Comparison of ENCODE assay signal across 9 cellular contexts in genomic region chr2:211033765-211034164, GRCh38.
DNase-seq lines count a peak whose midpoint lies in the region; ATAC-seq and TF ChIP-seq lines count a peak whose summit lies in the region.
"Had no signal": no experiment of that assay in that cellular context is flagged by ENCODE, and none has a peak within 500 bp of the region (broad histone marks: within the 10 kb centered on the region; RNA-seq: fewer than 3 reads in every experiment).

No MANE protein-coding gene starts in this region.

- H3K4me3 ChIP-seq in mesenchymal stem cell (ENCODE audit: insufficient read depth in 1 of 2, low read depth in 1 of 2, low read length in 2 of 2) = no peak overlapping the region
- H3K4me3 ChIP-seq: coronary artery had no signal

- no peak overlapping the region for H3K23ac ChIP-seq in mesenchymal stem cell (ENCODE audit: low read length in 2 of 2)

- H2BK12ac ChIP-seq in mesenchymal stem cell (ENCODE audit: low read length in 2 of 2) = no peak overlapping the region

- H3K4me1 Mint-ChIP-seq in mesothelial cell of epicardium = no peaks in the 10 kb centered on the region
- H3K4me1 Mint-ChIP-seq in activated T-cell treated with anti-CD3 and anti-CD28 coated beads, Interleukin-2, amount 50 U/mL, for 4 hours (ENCODE audit: low read depth) = no peaks in the 10 kb centered on the region

- no peak overlapping the region for H2AK5ac ChIP-seq in mesenchymal stem cell (ENCODE audit: low read length, severe bottlenecking)

- no peak overlapping the region for H3K4me2 ChIP-seq in mesenchymal stem cell (ENCODE audit: low read length, poor library complexity, severe bottlenecking)

- H3K14ac ChIP-seq in mesenchymal stem cell (ENCODE audit: low read length in 2 of 2) = no peak overlapping the region

- DNase-seq in DMS53 treated with DMSO at 0.1 percent for 48 hours (lab: John Stamatoyannopoulos, UW; ENCODE audit: unreplicated experiment) (peak; percentile 11), LHCN-M2 (ENCODE audit: low read depth) (peak; percentile 2), amniotic epithelial cell (ENCODE audit: low read depth) (peak; percentile 9), mesenchymal stem cell (peak; percentile 26), T-helper 1 cell (no peak), germinal center (ENCODE audit: low spot score) (no peak), mesothelial cell of epicardium (ENCODE audit: low spot score in 2 of 2, unreplicated experiment in 2 of 2) (no peak)
- DNase-seq in activated T-cell treated with anti-CD3 and anti-CD28 coated beads, Interleukin-2, amount 50 U/mL, for 4 hours = no peak

- TF ChIP-seq CTCF in mesothelial cell of epicardium (IDR thresholded peaks at IDR 0.05; ENCODE audit: unreplicated experiment) = no peak

- H3K9ac ChIP-seq in mesenchymal stem cell (ENCODE audit: low read length) = no peak overlapping the region

- H3K9me3 ChIP-seq in mesenchymal stem cell (ENCODE audit: control insufficient read depth, low read length) = no peaks in the 10 kb centered on the region

- H2AFZ ChIP-seq in mesenchymal stem cell (ENCODE audit: low read depth, low read length) = no peak overlapping the region

- H3K27me3 Mint-ChIP-seq in mesothelial cell of epicardium (ENCODE audit: low read depth) = no peaks in the 10 kb centered on the region
- H3K27me3 Mint-ChIP-seq in activated T-cell treated with anti-CD3 and anti-CD28 coated beads, Interleukin-2, amount 50 U/mL, for 4 hours (ENCODE audit: low read depth) = no peaks in the 10 kb centered on the region

- ATAC-seq in activated T-cell treated with anti-CD3 and anti-CD28 coated beads, Interleukin-2, amount 50 U/mL, for 4 hours = no peak

- no peaks in the 10 kb centered on the region for H3K79me1 ChIP-seq in mesenchymal stem cell (replicated peaks; ENCODE audit: low read length, poor library complexity, severe bottlenecking)

- no peak overlapping the region for H4K8ac ChIP-seq in mesenchymal stem cell (ENCODE audit: low read length)

- H3K18ac ChIP-seq in mesenchymal stem cell (ENCODE audit: low read depth in 1 of 2, low read length in 2 of 2) = no peak overlapping the region

- no peak overlapping the region for H2BK120ac ChIP-seq in mesenchymal stem cell (ENCODE audit: low read depth, low read length)

- no peak overlapping the region for H3K27ac Mint-ChIP-seq in mesothelial cell of epicardium

- no peak overlapping the region for H3K27ac ChIP-seq in mesenchymal stem cell (ENCODE audit: low read length, poor library complexity, severe bottlenecking)
- H3K27ac ChIP-seq: coronary artery had no signal

- no peaks in the 10 kb centered on the region for H3K27me3 ChIP-seq in mesenchymal stem cell (ENCODE audit: control insufficient read depth in 1 of 2, insufficient read depth in 1 of 2, low read length in 2 of 2)

- no peak overlapping the region for H3K4me3 Mint-ChIP-seq in mesothelial cell of epicardium
- no peak overlapping the region for H3K4me3 Mint-ChIP-seq in activated T-cell treated with anti-CD3 and anti-CD28 coated beads, Interleukin-2, amount 50 U/mL, for 4 hours

- H3K36me3 ChIP-seq in mesenchymal stem cell (ENCODE audit: control insufficient read depth in 1 of 2, insufficient read depth in 2 of 2, low read depth in 1 of 2, low read length in 2 of 2) = no peaks in the 10 kb centered on the region

- no peak overlapping the region for H2BK15ac ChIP-seq in mesenchymal stem cell (ENCODE audit: low read depth, poor library complexity, severe bottlenecking)

- H4K91ac ChIP-seq in mesenchymal stem cell (ENCODE audit: low read length) = no peak overlapping the region

- no peak overlapping the region for H2BK5ac ChIP-seq in mesenchymal stem cell (ENCODE audit: low read depth, low read length, poor library complexity, severe bottlenecking)

- WGBS in mesenchymal stem cell = 84% methylated on average over 2 of the region's 2 CpGs

- H3K4me1 ChIP-seq in mesenchymal stem cell (ENCODE audit: control insufficient read depth, insufficient read depth, low read depth, low read length) = no peaks in the 10 kb centered on the region

- H3K9me3 Mint-ChIP-seq in mesothelial cell of epicardium = peaks cover 4% of the 10 kb centered on the region
- H3K9me3 Mint-ChIP-seq in activated T-cell treated with anti-CD3 and anti-CD28 coated beads, Interleukin-2, amount 50 U/mL, for 4 hours = no peaks in the 10 kb centered on the region

- H3K4ac ChIP-seq in mesenchymal stem cell (ENCODE audit: low read depth in 1 of 2, low read length in 2 of 2) = no peak overlapping the region

- no peaks in the 10 kb centered on the region for H3K36me3 Mint-ChIP-seq in mesothelial cell of epicardium
- no peaks in the 10 kb centered on the region for H3K36me3 Mint-ChIP-seq in activated T-cell treated with anti-CD3 and anti-CD28 coated beads, Interleukin-2, amount 50 U/mL, for 4 hours (ENCODE audit: insufficient read depth)

Comparison
In these comparisons a context has a peak if more than half of its experiments do, and no peak if none do; other contexts are left out.
1. DNase-seq: peak in DMS53 treated with DMSO at 0.1 percent for 48 hours (single experiment), LHCN-M2 (single experiment), amniotic epithelial cell (single experiment) and mesenchymal stem cell (single experiment); none in T-helper 1 cell (0 of 5), germinal center (single experiment), mesothelial cell of epicardium (0 of 2) and activated T-cell treated with anti-CD3 and anti-CD28 coated beads, Interleukin-2, amount 50 U/mL, for 4 hours (single experiment).